Comparison of ENCODE assay signal across 1 cellular context in genomic region chr17:1452836-1453235, GRCh38.
TF ChIP-seq lines count a peak whose summit lies in the region.

No MANE protein-coding gene starts in this region.

TF ChIP-seq in endothelial cell of umbilical vein, 7 proteins besides CTCF, POLR2A, EP300 and RAD21:
- TF ChIP-seq MAX (IDR thresholded peaks at IDR 0.05; ENCODE audit: insufficient read depth, insufficient read length) (no peak), MYC (IDR thresholded peaks at IDR 0.05; ENCODE audit: low read depth, low read length) (no peak), EZH2 (IDR thresholded peaks at IDR 0.05; ENCODE audit: borderline replicate concordance, low read depth, low read length, severe bottlenecking) (no peak), POLR2AphosphoS5 (IDR thresholded peaks at IDR 0.05; ENCODE audit: insufficient read depth, low read depth, low read length) (no peak), JUN (IDR thresholded peaks at IDR 0.05; ENCODE audit: borderline replicate concordance, insufficient read depth, insufficient read length, low read depth) (no peak), GATA2 (IDR thresholded peaks at IDR 0.05; ENCODE audit: insufficient read depth, insufficient read length, low read depth, low read length) (no peak), FOS (IDR thresholded peaks at IDR 0.05; ENCODE audit: borderline replicate concordance, insufficient read depth, low read length) (no peak)
